Comparison of ENCODE assay signal across 18 cellular contexts in genomic region chr4:175823015-175823741, GRCh38. TPM values are rescaled to one million over a fixed set of nuclear protein-coding genes. Genes with fewer than 3 reads are reported as not detected.
DNase-seq lines count a peak whose midpoint lies in the region; ATAC-seq and TF ChIP-seq lines count a peak whose summit lies in the region.
"Had no signal": no experiment of that assay in that cellular context is flagged by ENCODE, and none has a peak within 500 bp of the region (broad histone marks: within the 10 kb centered on the region; RNA-seq: fewer than 3 reads in every experiment).

No MANE protein-coding gene starts in this region.

- TF ChIP-seq POLR2A in spleen (IDR thresholded peaks at IDR 0.05): no peak

- H3K4me3 ChIP-seq in effector memory CD4-positive, alpha-beta T cell (ENCODE audit: insufficient read depth, low read depth, low read length, poor library complexity, severe bottlenecking): no peak overlapping the region
- H3K4me3 ChIP-seq in spleen (no peak overlapping the region), mucosa of descending colon (no peak overlapping the region)
- H3K4me3 ChIP-seq: lung, ovary had no signal

- no peaks in the 10 kb centered on the region for H3K36me3 ChIP-seq in effector memory CD4-positive, alpha-beta T cell (ENCODE audit: control insufficient read depth, insufficient read depth, low read length)
- H3K36me3 ChIP-seq in spleen (no peaks in the 10 kb centered on the region), mucosa of descending colon (ENCODE audit: low read depth) (no peaks in the 10 kb centered on the region)
- H3K36me3 ChIP-seq: ovary had no signal

- H3K9me3 Mint-ChIP-seq in stimulated activated memory B cell treated with anti-CD40 and anti-IgM and Interleukin-4, amounts not matched to agents 10 μg/mL and 1 μg/mL and 100 μg/mL, for 72 hours: no peaks in the 10 kb centered on the region
- H3K9me3 Mint-ChIP-seq: activated T-helper 2 cell treated with anti-CD3 and anti-CD28 coated beads, Interferon-gamma antibody, Interleukin-2, Interleukin-4, amounts not matched to agents 10 μg/mL and 5 μg/mL and 100 μg/mL, durations not matched to agents 14 hours and 24 hours and 36 hours had no signal

- intact Hi-C loops in spleen (cut with DNase I; ENCODE audit: low total_unique reads): no loop called here
- intact Hi-C loops in mucosa of descending colon (cut with DNase I, micrococcal nuclease): no loop called here

- 76 to 84% (median 82%) methylated on average over 6 of the region's 6 CpGs for WGBS in spleen, 5 donors

- H3K4me1 ChIP-seq in effector memory CD4-positive, alpha-beta T cell (ENCODE audit: control insufficient read depth, insufficient read depth, low read length, poor library complexity, severe bottlenecking): no peaks in the 10 kb centered on the region
- no peaks in the 10 kb centered on the region for H3K4me1 ChIP-seq in spleen
- no peaks in the 10 kb centered on the region for H3K4me1 ChIP-seq in mucosa of descending colon (ENCODE audit: low read depth)

- H3K27ac ChIP-seq in effector memory CD4-positive, alpha-beta T cell (ENCODE audit: insufficient read depth, low read length, poor library complexity, severe bottlenecking): no peak overlapping the region
- H3K27ac ChIP-seq in spleen: peak overlapping the region in 1 of 8 donors; percentile 41
- H3K27ac ChIP-seq: HL-60, ovary had no signal

- peak; percentile 77 for ATAC-seq in GM19023 (IDR thresholded peaks at IDR 0.05; ENCODE audit: unreplicated experiment)
- ATAC-seq in GM21737 (IDR thresholded peaks at IDR 0.05; ENCODE audit: unreplicated experiment): peak; percentile 87
- ATAC-seq in HG03103 (IDR thresholded peaks at IDR 0.05; ENCODE audit: low read depth, unreplicated experiment): peak; percentile 91
- peak; percentile 85 for ATAC-seq in stimulated activated memory B cell treated with anti-CD40 and anti-IgM and Interleukin-4, amounts not matched to agents 10 μg/mL and 1 μg/mL and 100 μg/mL, for 72 hours
- no peak for ATAC-seq in mucosa of descending colon
- ATAC-seq: stimulated activated effector memory CD8-positive, alpha-beta T cell treated with anti-CD3 and anti-CD28 coated beads, Interleukin-12 subunit alpha, Interleukin-12 subunit beta, amount 100 ng/mL, for 72 hours had no signal

- peak overlapping the region; percentile 39 for H3K27ac Mint-ChIP-seq in stimulated activated memory B cell treated with anti-CD40 and anti-IgM and Interleukin-4, amounts not matched to agents 10 μg/mL and 1 μg/mL and 100 μg/mL, for 72 hours
- H3K27ac Mint-ChIP-seq: activated T-helper 2 cell treated with anti-CD3 and anti-CD28 coated beads, Interferon-gamma antibody, Interleukin-2, Interleukin-4, amounts not matched to agents 10 μg/mL and 5 μg/mL and 100 μg/mL, durations not matched to agents 14 hours and 24 hours and 36 hours; CD4-positive, alpha-beta memory T cell; stimulated activated effector memory CD8-positive, alpha-beta T cell treated with anti-CD3 and anti-CD28 coated beads, Interleukin-12 subunit alpha, Interleukin-12 subunit beta, amount 100 ng/mL, for 72 hours had no signal

- H3K9me3 ChIP-seq in effector memory CD4-positive, alpha-beta T cell (ENCODE audit: control insufficient read depth, low read length): no peaks in the 10 kb centered on the region
- no peaks in the 10 kb centered on the region for H3K9me3 ChIP-seq in spleen
- no peaks in the 10 kb centered on the region for H3K9me3 ChIP-seq in mucosa of descending colon
- H3K9me3 ChIP-seq: ovary, SK-N-SH had no signal

- no peaks in the 10 kb centered on the region for H3K27me3 Mint-ChIP-seq in stimulated activated memory B cell treated with anti-CD40 and anti-IgM and Interleukin-4, amounts not matched to agents 10 μg/mL and 1 μg/mL and 100 μg/mL, for 72 hours
- H3K27me3 Mint-ChIP-seq: CD4-positive, alpha-beta memory T cell had no signal

- H3K4me1 Mint-ChIP-seq in stimulated activated memory B cell treated with anti-CD40 and anti-IgM and Interleukin-4, amounts not matched to agents 10 μg/mL and 1 μg/mL and 100 μg/mL, for 72 hours: peaks cover 8% of the 10 kb centered on the region
- H3K4me1 Mint-ChIP-seq: CD4-positive, alpha-beta memory T cell; stimulated activated effector memory CD8-positive, alpha-beta T cell treated with anti-CD3 and anti-CD28 coated beads, Interleukin-12 subunit alpha, Interleukin-12 subunit beta, amount 100 ng/mL, for 72 hours had no signal

- H3K4me3 Mint-ChIP-seq in stimulated activated memory B cell treated with anti-CD40 and anti-IgM and Interleukin-4, amounts not matched to agents 10 μg/mL and 1 μg/mL and 100 μg/mL, for 72 hours: peak overlapping the region; percentile 58
- H3K4me3 Mint-ChIP-seq: CD4-positive, alpha-beta memory T cell; stimulated activated effector memory CD8-positive, alpha-beta T cell treated with anti-CD3 and anti-CD28 coated beads, Interleukin-12 subunit alpha, Interleukin-12 subunit beta, amount 100 ng/mL, for 72 hours had no signal

- no peaks in the 10 kb centered on the region for H3K36me3 Mint-ChIP-seq in stimulated activated memory B cell treated with anti-CD40 and anti-IgM and Interleukin-4, amounts not matched to agents 10 μg/mL and 1 μg/mL and 100 μg/mL, for 72 hours
- H3K36me3 Mint-ChIP-seq: CD4-positive, alpha-beta memory T cell; stimulated activated effector memory CD8-positive, alpha-beta T cell treated with anti-CD3 and anti-CD28 coated beads, Interleukin-12 subunit alpha, Interleukin-12 subunit beta, amount 100 ng/mL, for 72 hours had no signal

- no peak for DNase-seq in NCI-H1105 treated with DMSO at 0.1 percent for 48 hours (lab: John Stamatoyannopoulos, UW)
- DNase-seq in effector memory CD4-positive, alpha-beta T cell: no peak
- no peak for DNase-seq in spleen
- DNase-seq in mucosa of descending colon: no peak
- DNase-seq: CD4-positive, alpha-beta memory T cell; MM.1S; NCI-H524; ovary; SK-N-SH had no signal

- H3K27me3 ChIP-seq in effector memory CD4-positive, alpha-beta T cell (replicated peaks; ENCODE audit: control insufficient read depth, insufficient read depth, low read length, poor library complexity, severe bottlenecking): no peaks in the 10 kb centered on the region
- H3K27me3 ChIP-seq in spleen (replicated peaks in 1 of 7): no peaks in the 10 kb centered on the region
- H3K27me3 ChIP-seq: ovary had no signal

- no peak for TF ChIP-seq CTCF in spleen (IDR thresholded peaks at IDR 0.05 in 8 of 11, conservative IDR thresholded peaks at IDR 0.05 in 3 of 11)
- no peak for TF ChIP-seq CTCF in mucosa of descending colon (IDR thresholded peaks at IDR 0.05)

RNA-seq across cellular contexts. Expression of gene GPM6A, which starts 11.1 kb away (rescaled TPM):
- total RNA-seq in spleen (10 to 100 TPM; 24.5 to 75.7 (median 43.4) TPM), mucosa of descending colon (10 to 100 TPM in 1 of 3 donors, 1 to 10 TPM in 2; 2.6 to 68.5 (median 4.8) TPM)
- 1 to 10 TPM; 2.7 to 9.2 (median 3.1) TPM for polyA plus RNA-seq in spleen
- total RNA-seq: activated T-helper 2 cell treated with anti-CD3 and anti-CD28 coated beads, Interferon-gamma antibody, Interleukin-2, Interleukin-4, amounts not matched to agents 10 μg/mL and 5 μg/mL and 100 μg/mL, durations not matched to agents 14 hours and 24 hours and 36 hours; bronchial epithelial cell; CD4-positive, alpha-beta memory T cell had no signal
- polyA plus RNA-seq: SK-N-SH had no signal
